ENCODE assay signal across 19 cellular contexts in genomic region chr13:35675651-35676050, GRCh38.
"Had no signal": no experiment of that assay in that cellular context is flagged by ENCODE, and none has a peak within 500 bp of the region (broad histone marks: within the 10 kb centered on the region; RNA-seq: fewer than 3 reads in every experiment).

No MANE protein-coding gene starts in this region.

- ATAC-seq: activated CD4-positive, CD25-positive, alpha-beta regulatory T cell treated with anti-CD3 and anti-CD28 coated beads, Interleukin-2, amount 50 U/mL, for 24 hours; activated naive CD4-positive, alpha-beta T cell treated with anti-CD3 and anti-CD28 coated beads, Interleukin-2, amount 50 U/mL, for 72 hours; activated T-cell treated with anti-CD3 and anti-CD28 coated beads, Interleukin-2, amount 50 U/mL, for 4 hours; body of pancreas; effector memory CD8-positive, alpha-beta T cell; left ventricle myocardium superior; psoas muscle; sciatic nerve; stimulated activated naive CD8-positive, alpha-beta T cell treated with anti-CD3 and anti-CD28 coated beads, Interleukin-15, Interleukin-2, amounts not matched to agents 100 U/mL and 50 U/mL, for 24 hours had no signal

- DNase-seq: activated CD4-positive, alpha-beta T cell treated with anti-CD3 and anti-CD28 coated beads, Interleukin-2, amount 50 U/mL, for 4 hours; activated effector memory CD4-positive, alpha-beta T cell treated with anti-CD3 and anti-CD28 coated beads, Interleukin-2, amount 50 U/mL, for 16 hours; activated T-cell treated with anti-CD3 and anti-CD28 coated beads, Interleukin-2, amount 50 U/mL, for 4 hours; amniotic stem cell; body of pancreas; central memory CD4-positive, alpha-beta T cell; effector memory CD8-positive, alpha-beta T cell; hippocampal formation; left ventricle myocardium superior; mesendoderm; nephron progenitor cell; psoas muscle; stimulated activated CD4-positive, alpha-beta T cell treated with anti-CD3 and anti-CD28 coated beads, Interleukin-12 subunit alpha, Interleukin-12 subunit beta, amount 100 ng/mL, for 4 hours; stimulated activated CD4-positive, alpha-beta T cell treated with anti-CD3 and anti-CD28 coated beads, Interleukin-2, amount 100 ng/mL, for 48 hours; stimulated activated naive CD8-positive, alpha-beta T cell treated with anti-CD3 and anti-CD28 coated beads, Interleukin-15, Interleukin-2, amounts not matched to agents 100 U/mL and 50 U/mL, for 24 hours; upper lobe of left lung had no signal
